Comparison of ENCODE assay signal across 8 cellular contexts in the genomic region with DNA sequence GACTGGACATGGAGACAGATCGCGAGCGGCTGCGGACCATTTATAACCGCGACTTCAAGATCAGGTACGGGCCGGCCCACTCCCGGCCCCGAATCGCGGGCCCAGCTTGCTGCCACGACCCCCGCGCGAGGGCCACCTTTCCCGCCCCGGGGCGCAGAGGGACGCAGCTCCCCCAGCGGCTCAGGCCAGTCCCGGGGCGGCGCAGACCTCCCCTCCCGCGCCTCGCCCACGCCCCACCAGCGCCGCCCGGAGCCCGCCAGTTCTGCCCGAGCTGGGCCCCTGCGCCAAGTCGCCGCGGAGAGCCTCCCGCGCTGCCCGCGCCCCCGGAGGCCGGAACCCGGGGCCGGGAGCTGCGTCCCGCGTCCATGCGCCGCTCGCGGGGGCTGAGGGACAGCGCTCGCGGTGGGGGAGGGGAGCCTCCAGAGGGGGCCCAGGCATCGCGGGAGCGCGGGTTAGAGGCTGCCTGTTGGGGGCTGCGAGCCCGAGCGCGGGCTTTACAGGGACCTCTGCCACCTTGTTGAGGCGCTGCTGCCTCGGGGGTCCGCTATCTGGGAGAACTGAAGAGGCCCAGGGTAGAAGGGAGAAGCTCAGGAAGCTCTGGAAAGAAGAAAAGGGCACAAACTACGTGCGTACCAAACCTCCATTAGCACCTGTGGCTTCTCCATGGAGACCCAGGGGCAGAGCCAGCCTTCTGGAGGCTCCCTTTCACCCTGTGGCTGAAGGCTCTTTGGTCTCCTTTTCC. TPM values are rescaled to one million over a fixed set of nuclear protein-coding genes. Genes with fewer than 3 reads are reported as not detected.
A peak's percentile ranks its signal among the peaks of the same experiment; 100 is the strongest.
DNase-seq lines count a peak whose midpoint lies in the region; ATAC-seq and TF ChIP-seq lines count a peak whose summit lies in the region.

No MANE protein-coding gene starts in this region.

- H3K4me3 ChIP-seq in DND-41 (ENCODE audit: low read depth in 1 of 2, low read length in 2 of 2) = peak overlapping the region; percentile 58 to 68
- no peak overlapping the region for H3K4me3 ChIP-seq in KMS-11 (IDR thresholded peaks at IDR 0.05; ENCODE audit: insufficient read depth, low read depth, low read length)
- peak overlapping the region; percentile 81 for H3K4me3 ChIP-seq in WI38 (ENCODE audit: low read depth, low read length)
- H3K4me3 ChIP-seq in left lung = peak overlapping the region; percentile 89 to 90

- peak; percentile 70 for DNase-seq in DND-41
- DNase-seq in central memory CD4-positive, alpha-beta T cell = peak; percentile 28
- peak in 1 of 2 donors; percentile 87 for DNase-seq in left lung
- DNase-seq in stimulated activated CD4-positive, alpha-beta T cell treated with anti-CD3 and anti-CD28 coated beads, Interleukin-4, amount 100 ng/mL, for 48 hours (ENCODE audit: low read depth in 2 of 2) = peak; percentile 28 to 30
- DNase-seq in AML-193 (lab: John Stamatoyannopoulos, UW) = no peak

- H3K27ac ChIP-seq in DND-41 (ENCODE audit: low read length) (peak overlapping the region; percentile 88), KMS-11 (peak overlapping the region; percentile 64), left lung (peak overlapping the region; percentile 90 to 95)

- peak overlapping the region; percentile 95 for H3K4me2 ChIP-seq in DND-41 (ENCODE audit: insufficient read depth, low read length)
- H3K4me2 ChIP-seq in KMS-11 = peak overlapping the region; percentile 95

- H4K20me1 ChIP-seq in DND-41 (ENCODE audit: insufficient read depth, low read length) (no peaks in the 10 kb centered on the region), KMS-11 (ENCODE audit: insufficient read depth) (no peaks in the 10 kb centered on the region)

- H3K79me2 ChIP-seq in DND-41 (ENCODE audit: insufficient read depth, low read length) (peaks cover 55% of the 10 kb centered on the region), KMS-11 (ENCODE audit: insufficient read depth, low read depth) (no peaks in the 10 kb centered on the region)

- ATAC-seq in DND-41 (ENCODE audit: insufficient read depth, low read depth) = peak; percentile 66
- ATAC-seq in GM21529 (IDR thresholded peaks at IDR 0.05; ENCODE audit: unreplicated experiment) = peak; percentile 38
- peak; percentile 79 for ATAC-seq in left lung

- peaks cover 36% of the 10 kb centered on the region for H3K36me3 ChIP-seq in DND-41 (ENCODE audit: insufficient read depth, low read length)
- H3K36me3 ChIP-seq in KMS-11 (ENCODE audit: insufficient read depth) = no peaks in the 10 kb centered on the region
- H3K36me3 ChIP-seq in left lung = peaks cover 0 to 21% of the 10 kb centered on the region in 2 donors

- TF ChIP-seq CTCF in DND-41 (IDR thresholded peaks at IDR 0.05; ENCODE audit: borderline replicate concordance, extremely low read depth, low read length, poor library complexity, severe bottlenecking) (peak; percentile 16), KMS-11 (conservative IDR thresholded peaks at IDR 0.05; ENCODE audit: low read depth, low read length) (no peak), WI38 (IDR thresholded peaks at IDR 0.05; ENCODE audit: low read depth, low read length) (no peak), left lung (IDR thresholded peaks at IDR 0.05) (no peak)

- H3K9me3 ChIP-seq in DND-41 (ENCODE audit: insufficient read depth, low read length, severe bottlenecking) (no peaks in the 10 kb centered on the region), left lung (no peaks in the 10 kb centered on the region)

- H2AFZ ChIP-seq in DND-41 (ENCODE audit: low read depth, low read length) (peak overlapping the region; percentile 93), KMS-11 (ENCODE audit: low read depth) (peak overlapping the region; percentile 67)

- no peaks in the 10 kb centered on the region for H3K27me3 ChIP-seq in DND-41 (ENCODE audit: insufficient read depth, low read length, poor library complexity)
- H3K27me3 ChIP-seq in KMS-11 (ENCODE audit: insufficient read depth, low read depth) = no peaks in the 10 kb centered on the region
- no peaks in the 10 kb centered on the region for H3K27me3 ChIP-seq in left lung

- H3K4me1 ChIP-seq in DND-41 (ENCODE audit: insufficient read depth, low read length) (peaks cover 34% of the 10 kb centered on the region), KMS-11 (ENCODE audit: low read depth, poor library complexity, severe bottlenecking) (peaks cover 20% of the 10 kb centered on the region), left lung (peaks cover 0 to 42% of the 10 kb centered on the region in 2 donors)

- intact Hi-C loops in left lung (cut with DNase I) = loop anchor here in 1 of 2 donors (10.0 kb wide), 1 partner anchor 50 kb away; no protein-coding TSS in a partner anchor

- H3K9ac ChIP-seq in DND-41 (ENCODE audit: low read depth, low read length) (peak overlapping the region; percentile 86), KMS-11 (peak overlapping the region; percentile 85)

RNA-seq across cellular contexts. Expression of gene MOV10, which starts 0.7 kb away (rescaled TPM):
- total RNA-seq in left lung = 10 to 100 TPM; 57.8 to 59.0 TPM

RNA-seq across cellular contexts. Expression of gene RHOC, which starts 31.8 kb away (rescaled TPM):
- 100 to 1,000 TPM; 195 to 197 TPM for total RNA-seq in left lung

RNA-seq across cellular contexts. Expression of gene PPM1J, which starts 40.0 kb away (rescaled TPM):
- total RNA-seq in left lung = under 1 TPM; 0.76 to 0.93 TPM

RNA-seq across cellular contexts. Expression of gene CAPZA1, which starts 55.5 kb away (rescaled TPM):
- total RNA-seq in left lung = 100 to 1,000 TPM; 122 to 167 TPM

RNA-seq across cellular contexts. Expression of gene ST7L, which starts 56.2 kb away (rescaled TPM):
- 10 to 100 TPM; 15.9 to 23.6 TPM for total RNA-seq in left lung

Comparison
In these comparisons a context has a peak if more than half of its experiments do, and no peak if none do; other contexts are left out.
1. DNase-seq: peak in DND-41 (single experiment), central memory CD4-positive, alpha-beta T cell (single experiment) and stimulated activated CD4-positive, alpha-beta T cell treated with anti-CD3 and anti-CD28 coated beads, Interleukin-4, amount 100 ng/mL, for 48 hours (2 of 2); none in AML-193 (0 of 2).
2. Peak in every context shown above with its lines, with median percentiles within 50 percentile points of each other: ATAC-seq and H3K27ac ChIP-seq.